ENCODE assay signal across 29 cellular contexts in the genomic region with DNA sequence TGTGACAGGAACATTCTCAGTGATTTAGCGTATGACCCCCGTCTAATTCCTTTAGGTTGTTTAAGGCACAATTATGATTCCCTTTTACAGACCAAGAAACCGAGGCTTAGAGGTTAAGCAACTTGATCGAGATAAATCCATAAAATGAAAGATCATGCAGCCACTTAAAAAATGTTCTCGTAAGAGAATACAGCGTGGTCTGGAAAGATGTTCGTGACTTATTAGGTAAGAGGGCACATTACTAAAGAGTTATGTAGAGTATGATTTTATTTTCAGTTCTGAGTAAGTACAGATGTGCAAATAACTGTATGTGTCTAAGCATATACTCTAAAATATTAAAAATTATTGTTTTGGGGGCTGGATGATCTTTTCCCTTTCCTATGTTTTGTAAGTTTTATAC.
"Had no signal": no experiment of that assay in that cellular context is flagged by ENCODE, and none has a peak within 500 bp of the region (broad histone marks: within the 10 kb centered on the region; RNA-seq: fewer than 3 reads in every experiment).

No MANE protein-coding gene starts in this region.

- H3K27me3 ChIP-seq: gastroesophageal sphincter, hepatocyte, sigmoid colon, suprapubic skin, tibial artery had no signal

- H3K4me3 ChIP-seq: gastroesophageal sphincter, hepatocyte, psoas muscle, sigmoid colon, suprapubic skin, tibial artery had no signal

- H2AFZ ChIP-seq: hepatocyte, parathyroid adenoma had no signal

- H3K36me3 ChIP-seq: gastroesophageal sphincter, sigmoid colon, suprapubic skin, tibial artery, WERI-Rb-1 had no signal

- ATAC-seq: activated CD4-positive, CD25-positive, alpha-beta regulatory T cell treated with anti-CD3 and anti-CD28 coated beads, Interleukin-2, amount 50 U/mL, for 24 hours; esophagus mucosa; gastroesophageal sphincter; left cardiac atrium; left ventricle myocardium superior; naive thymus-derived CD4-positive, alpha-beta T cell; psoas muscle; stimulated activated naive B cell treated with anti-CD40 and anti-IgM and Interleukin-4, amounts not matched to agents 10 μg/mL and 1 μg/mL and 100 μg/mL, for 72 hours had no signal

- H3K9ac ChIP-seq: parathyroid adenoma had no signal

- DNase-seq: activated CD4-positive, alpha-beta memory T cell treated with anti-CD3 and anti-CD28 coated beads for 36 hours; activated CD4-positive, alpha-beta T cell treated with anti-CD3 and anti-CD28 coated beads, Interleukin-2, amount 10 ng/mL, durations not matched to agents 24 days and 14 days; activated CD8-positive, alpha-beta memory T cell treated with anti-CD3 and anti-CD28 coated beads, Interleukin-2, amount 50 U/mL, for 4 hours; activated effector memory CD4-positive, alpha-beta T cell treated with anti-CD3 and anti-CD28 coated beads, Interleukin-2, amount 50 U/mL, for 16 hours; activated naive CD4-positive, alpha-beta T cell treated with anti-CD3 and anti-CD28 coated beads, Interleukin-2, amount 10 ng/mL, durations not matched to agents 7 days and 5 days; activated naive CD8-positive, alpha-beta T cell treated with anti-CD3 and anti-CD28 coated beads, Interleukin-2, amount 10 ng/mL, durations not matched to agents 7 days and 5 days; activated T-cell treated with anti-CD3 and anti-CD28 coated beads, Interleukin-2, amount 50 U/mL, for 1 hour; amygdala; caudate nucleus; left cardiac atrium; left ventricle myocardium superior; mammary epithelial cell; midbrain; naive thymus-derived CD4-positive, alpha-beta T cell; nucleus accumbens; psoas muscle; sigmoid colon; stimulated activated CD4-positive, alpha-beta T cell treated with anti-CD3 and anti-CD28 coated beads, Interleukin-15, amount 100 ng/mL, for 24 hours; stimulated activated CD4-positive, alpha-beta T cell treated with anti-CD3 and anti-CD28 coated beads, Interleukin-2, amount 100 ng/mL, for 24 hours; stimulated activated naive B cell treated with anti-CD40 and anti-IgM and Interleukin-4, amounts not matched to agents 10 μg/mL and 1 μg/mL and 100 μg/mL, for 72 hours; T-helper 9 cell; tibial artery; WERI-Rb-1 had no signal

- H3K4me2 ChIP-seq: hepatocyte had no signal

- H3K79me2 ChIP-seq: hepatocyte, parathyroid adenoma had no signal

- H3K27ac ChIP-seq: gastroesophageal sphincter, hepatocyte, parathyroid adenoma, psoas muscle, sigmoid colon, suprapubic skin, tibial artery, WERI-Rb-1 had no signal

- H3K9me3 ChIP-seq: gastroesophageal sphincter, psoas muscle, sigmoid colon, suprapubic skin, tibial artery had no signal

- H3K4me1 ChIP-seq: parathyroid adenoma, suprapubic skin had no signal
